In genomic region chr12:85225501-85225900, GRCh38 we compare ENCODE assay signal across 31 cellular contexts. TPM values are rescaled to one million over a fixed set of nuclear protein-coding genes. Genes with fewer than 3 reads are reported as not detected.
"Had no signal": no experiment of that assay in that cellular context is flagged by ENCODE, and none has a peak within 500 bp of the region (broad histone marks: within the 10 kb centered on the region; RNA-seq: fewer than 3 reads in every experiment).

No MANE protein-coding gene starts in this region.

- H3K9me3 ChIP-seq: lower lobe of right lung, ovary, right atrium auricular region, right lobe of liver, tibial nerve, uterus had no signal

- H3K36me3 ChIP-seq: lower lobe of right lung, neural progenitor cell, ovary, right atrium auricular region, right lobe of liver, tibial nerve, uterus had no signal

- H3K27ac ChIP-seq: lower lobe of right lung, neural progenitor cell, ovary, right atrium auricular region, right lobe of liver, tibial nerve, uterus had no signal

- H2AFZ ChIP-seq: neural progenitor cell had no signal

- H3K4me1 ChIP-seq: lower lobe of right lung, neural progenitor cell, right atrium auricular region, right lobe of liver, tibial nerve, uterus had no signal

- H3K4me2 ChIP-seq: neural progenitor cell, smooth muscle cell had no signal

- H3K4me3 ChIP-seq: lower lobe of right lung, neural progenitor cell, ovary, right atrium auricular region, right lobe of liver, smooth muscle cell, tibial nerve, uterus had no signal

- DNase-seq: kidney glomerular epithelial cell; left cardiac atrium; lower lobe of right lung; mammary epithelial cell; mesenchymal stem cell; naive B cell; natural killer cell; nephron progenitor cell; ovary; right lobe of liver; stimulated activated CD4-positive, alpha-beta T cell treated with anti-CD3 and anti-CD28 coated beads, Interleukin-1b, Interleukin-23, amount 100 ng/mL, for 48 hours; stimulated activated CD4-positive, alpha-beta T cell treated with anti-CD3 and anti-CD28 coated beads, Interleukin-2, amount 100 ng/mL, for 48 hours; stimulated activated CD4-positive, alpha-beta T cell treated with anti-CD3 and anti-CD28 coated beads, Interleukin-4, amount 100 ng/mL, for 4 hours; stimulated activated CD8-positive, alpha-beta memory T cell treated with anti-CD3 and anti-CD28 coated beads, Interleukin-4, amount 100 ng/mL, for 48 hours; stimulated activated naive CD4-positive, alpha-beta T cell treated with Interleukin-2 at 50 U/mL for 16 hours; stimulated activated naive CD8-positive, alpha-beta T cell treated with anti-CD3 and anti-CD28 coated beads, Interleukin-15, amount 100 ng/mL, for 72 hours; substantia nigra; uterus had no signal

- H3K27me3 ChIP-seq: neural progenitor cell, ovary, right atrium auricular region, right lobe of liver, tibial nerve, uterus had no signal

- H3K9ac ChIP-seq: neural progenitor cell had no signal

- ATAC-seq: left cardiac atrium; left lobe of liver; lower lobe of right lung; natural killer cell; right lobe of liver; stimulated activated memory B cell treated with anti-CD40 and anti-IgM and Interleukin-4, amounts not matched to agents 10 μg/mL and 1 μg/mL and 100 μg/mL, for 72 hours; stimulated activated naive CD8-positive, alpha-beta T cell treated with anti-CD3 and anti-CD28 coated beads, Interleukin-15, amount 100 ng/mL, for 72 hours had no signal

- FAIRE-seq: keratinocyte had no signal

RNA-seq across cellular contexts. Expression of gene ALX1, which starts 54.5 kb away (rescaled TPM):
- total RNA-seq: left cardiac atrium, left lobe of liver, liver, lower lobe of right lung, mammary epithelial cell, mononuclear cell, natural killer cell, omental fat pad, pulmonary artery endothelial cell, renal cortical epithelial cell, right atrium auricular region, right lobe of liver, temporal lobe, tibial nerve had no signal
- polyA plus RNA-seq: keratinocyte, liver, mammary epithelial cell had no signal
